8 cellular contexts compared by ENCODE assay signal in genomic region chr20:37276494-37277252, GRCh38. TPM values are rescaled to one million over a fixed set of nuclear protein-coding genes. Genes with fewer than 3 reads are reported as not detected.
A peak's percentile ranks its signal among the peaks of the same experiment; 100 is the strongest.
DNase-seq lines count a peak whose midpoint lies in the region; ATAC-seq and TF ChIP-seq lines count a peak whose summit lies in the region.

No MANE protein-coding gene starts in this region.

- H3K27me3 Mint-ChIP-seq in activated T-cell treated with anti-CD3 and anti-CD28 coated beads, Interleukin-2, amount 50 U/mL, for 72 hours (ENCODE audit: low read depth) = no peaks in the 10 kb centered on the region
- no peaks in the 10 kb centered on the region for H3K27me3 Mint-ChIP-seq in activated T-cell treated with anti-CD3 and anti-CD28 coated beads, Interleukin-2, amount 50 U/mL, for 24 hours
- peaks cover 2% of the 10 kb centered on the region for H3K27me3 Mint-ChIP-seq in osteocyte (ENCODE audit: unreplicated experiment)

- H3K27ac Mint-ChIP-seq in activated T-cell treated with anti-CD3 and anti-CD28 coated beads, Interleukin-2, amount 50 U/mL, for 72 hours = peak overlapping the region; percentile 64
- no peak overlapping the region for H3K27ac Mint-ChIP-seq in activated T-cell treated with anti-CD3 and anti-CD28 coated beads, Interleukin-2, amount 50 U/mL, for 24 hours
- H3K27ac Mint-ChIP-seq in osteocyte (ENCODE audit: unreplicated experiment) = peak overlapping the region; percentile 86

- H3K9me3 Mint-ChIP-seq in activated T-cell treated with anti-CD3 and anti-CD28 coated beads, Interleukin-2, amount 50 U/mL, for 72 hours = no peaks in the 10 kb centered on the region
- no peaks in the 10 kb centered on the region for H3K9me3 Mint-ChIP-seq in activated T-cell treated with anti-CD3 and anti-CD28 coated beads, Interleukin-2, amount 50 U/mL, for 24 hours
- no peaks in the 10 kb centered on the region for H3K9me3 Mint-ChIP-seq in osteocyte (ENCODE audit: unreplicated experiment)

- peak overlapping the region in 1 of 2 donors; percentile 23 for H3K4me3 Mint-ChIP-seq in activated T-cell treated with anti-CD3 and anti-CD28 coated beads, Interleukin-2, amount 50 U/mL, for 72 hours
- H3K4me3 Mint-ChIP-seq in activated T-cell treated with anti-CD3 and anti-CD28 coated beads, Interleukin-2, amount 50 U/mL, for 24 hours = no peak overlapping the region
- peak overlapping the region; percentile 56 for H3K4me3 Mint-ChIP-seq in osteocyte (ENCODE audit: unreplicated experiment)

- peaks cover 13% of the 10 kb centered on the region for H3K4me1 Mint-ChIP-seq in activated T-cell treated with anti-CD3 and anti-CD28 coated beads, Interleukin-2, amount 50 U/mL, for 72 hours (ENCODE audit: low read depth)
- H3K4me1 Mint-ChIP-seq in activated T-cell treated with anti-CD3 and anti-CD28 coated beads, Interleukin-2, amount 50 U/mL, for 24 hours (ENCODE audit: low read depth) = peaks cover 7% of the 10 kb centered on the region
- H3K4me1 Mint-ChIP-seq in osteocyte (ENCODE audit: unreplicated experiment) = peaks cover 11% of the 10 kb centered on the region

- H3K36me3 Mint-ChIP-seq in activated T-cell treated with anti-CD3 and anti-CD28 coated beads, Interleukin-2, amount 50 U/mL, for 72 hours (ENCODE audit: insufficient read depth in 2 of 2) = no peaks in the 10 kb centered on the region
- no peaks in the 10 kb centered on the region for H3K36me3 Mint-ChIP-seq in activated T-cell treated with anti-CD3 and anti-CD28 coated beads, Interleukin-2, amount 50 U/mL, for 24 hours (ENCODE audit: low read depth)
- H3K36me3 Mint-ChIP-seq in osteocyte (ENCODE audit: unreplicated experiment) = no peaks in the 10 kb centered on the region

- peak; percentile 53 to 60 for ATAC-seq in activated T-cell treated with anti-CD3 and anti-CD28 coated beads, Interleukin-2, amount 50 U/mL, for 72 hours (replicated peaks in 1 of 2)
- ATAC-seq in HG02885 (IDR thresholded peaks at IDR 0.05; ENCODE audit: poor library complexity, unreplicated experiment) (peak; percentile 56), HG03139 (IDR thresholded peaks at IDR 0.05; ENCODE audit: unreplicated experiment) (no peak), HG02840 (IDR thresholded peaks at IDR 0.05; ENCODE audit: low FRiP score, unreplicated experiment) (no peak)

- peak; percentile 55 for TF ChIP-seq CTCF in osteocyte (IDR thresholded peaks at IDR 0.05)

- H3K27ac ChIP-seq in epithelial cell of prostate = no peak overlapping the region

- DNase-seq in activated T-cell treated with anti-CD3 and anti-CD28 coated beads, Interleukin-2, amount 50 U/mL, for 72 hours = peak in 1 of 2 donors; percentile 12
- DNase-seq in activated T-cell treated with anti-CD3 and anti-CD28 coated beads, Interleukin-2, amount 50 U/mL, for 24 hours = no peak
- DNase-seq in RPMI7951 (ENCODE audit: low read depth) (peak; percentile 80), epithelial cell of prostate (ENCODE audit: low read depth, low spot score) (peak; percentile 39), osteocyte (ENCODE audit: extremely low spot score, unreplicated experiment) (no peak)

RNA-seq across cellular contexts. Expression of gene MANBAL, which starts 12.8 kb away (rescaled TPM):
- 10 to 100 TPM; 15.6 to 19.6 TPM for total RNA-seq in activated T-cell treated with anti-CD3 and anti-CD28 coated beads, Interleukin-2, amount 50 U/mL, for 72 hours
- 28.1 and 28.9 TPM in 2 replicates for total RNA-seq in RPMI7951 (2014; rRNA removed; shearing (Covaris generic))
- total RNA-seq in osteocyte = 45.5 and 45.8 TPM in 2 replicates

RNA-seq across cellular contexts. Expression of gene GHRH, which starts 15.1 kb away (rescaled TPM):
- not detected for total RNA-seq in activated T-cell treated with anti-CD3 and anti-CD28 coated beads, Interleukin-2, amount 50 U/mL, for 72 hours
- total RNA-seq in RPMI7951 (2014; rRNA removed; shearing (Covaris generic)) = not detected in 2 replicates
- total RNA-seq in osteocyte = not detected in 2 replicates

Comparison
In these comparisons a context has a peak if more than half of its experiments do, and no peak if none do; other contexts are left out.
1. ATAC-seq: peak in activated T-cell treated with anti-CD3 and anti-CD28 coated beads, Interleukin-2, amount 50 U/mL, for 72 hours (2 of 2) and HG02885 (single experiment); none in HG03139 (single experiment) and HG02840 (single experiment).
2. DNase-seq: peak in RPMI7951 (single experiment) and epithelial cell of prostate (single experiment); none in activated T-cell treated with anti-CD3 and anti-CD28 coated beads, Interleukin-2, amount 50 U/mL, for 24 hours (single experiment) and osteocyte (single experiment).